Comparison of ENCODE assay signal across 29 cellular contexts in genomic region chr6:151027295-151027747, GRCh38.
DNase-seq lines count a peak whose midpoint lies in the region; ATAC-seq, FAIRE-seq and TF ChIP-seq lines count a peak whose summit lies in the region.
"Had no signal": no experiment of that assay in that cellular context is flagged by ENCODE, and none has a peak within 500 bp of the region (broad histone marks: within the 10 kb centered on the region; RNA-seq: fewer than 3 reads in every experiment).

No MANE protein-coding gene starts in this region.

- no peak for TF ChIP-seq RAD21 in A549 (conservative IDR thresholded peaks at IDR 0.05 in 1 of 2, IDR thresholded peaks at IDR 0.05 in 1 of 2)

- H3K4me3 Mint-ChIP-seq in activated T-helper 2 cell treated with anti-CD3 and anti-CD28 coated beads, Interferon-gamma antibody, Interleukin-2, Interleukin-4, amounts not matched to agents 10 μg/mL and 5 μg/mL and 100 μg/mL, durations not matched to agents 14 hours and 24 hours and 36 hours (ENCODE audit: low read depth): no peak overlapping the region
- no peak overlapping the region for H3K4me3 Mint-ChIP-seq in mesothelial cell of epicardium
- no peak overlapping the region for H3K4me3 Mint-ChIP-seq in stimulated activated memory B cell treated with anti-CD40 and anti-IgM and Interleukin-4, amounts not matched to agents 10 μg/mL and 1 μg/mL and 100 μg/mL, for 72 hours
- no peak overlapping the region for H3K4me3 Mint-ChIP-seq in activated CD4-positive, alpha-beta T cell treated with anti-CD3 and anti-CD28 coated beads, Interleukin-2, amount 10 ng/mL, durations not matched to agents 7 days and 5 days
- H3K4me3 Mint-ChIP-seq: activated naive CD4-positive, alpha-beta T cell treated with anti-CD3 and anti-CD28 coated beads for 36 hours; CD4-positive, alpha-beta memory T cell; natural killer cell treated with Interleukin-12 subunit alpha and Interleukin-12 subunit beta and Interleukin-15 and Interleukin-18, amount 100 ng/mL, for 72 hours had no signal

- TF ChIP-seq CTCF in A549 (IDR thresholded peaks at IDR 0.05): no peak
- no peak for TF ChIP-seq CTCF in mesothelial cell of epicardium (IDR thresholded peaks at IDR 0.05; ENCODE audit: unreplicated experiment)

- no peak for FAIRE-seq in A549 (lab: Jason Lieb, UNC)
- FAIRE-seq: A204.1, D721Med, GM18507, urothelium cell line had no signal

- peaks cover 54% of the 10 kb centered on the region for H3K36me3 Mint-ChIP-seq in activated T-helper 2 cell treated with anti-CD3 and anti-CD28 coated beads, Interferon-gamma antibody, Interleukin-2, Interleukin-4, amounts not matched to agents 10 μg/mL and 5 μg/mL and 100 μg/mL, durations not matched to agents 14 hours and 24 hours and 36 hours (ENCODE audit: low read depth)
- peaks cover 23% of the 10 kb centered on the region for H3K36me3 Mint-ChIP-seq in mesothelial cell of epicardium
- H3K36me3 Mint-ChIP-seq in stimulated activated memory B cell treated with anti-CD40 and anti-IgM and Interleukin-4, amounts not matched to agents 10 μg/mL and 1 μg/mL and 100 μg/mL, for 72 hours: peaks cover 65% of the 10 kb centered on the region
- H3K36me3 Mint-ChIP-seq in activated CD4-positive, alpha-beta T cell treated with anti-CD3 and anti-CD28 coated beads, Interleukin-2, amount 10 ng/mL, durations not matched to agents 7 days and 5 days (ENCODE audit: low read depth): peaks cover 32% of the 10 kb centered on the region

- peak in 1 of 2 experiments; percentile 26; a peak in 1 of 5 replicates for TF ChIP-seq EP300 in A549 (IDR thresholded peaks at IDR 0.05)

- H3K4me1 ChIP-seq in A549: peaks cover 33% of the 10 kb centered on the region
- H3K4me1 ChIP-seq: SJCRH30 had no signal

- H3K4me3 ChIP-seq in A549: no peak overlapping the region
- H3K4me3 ChIP-seq: adrenal gland, heart right ventricle, lower lobe of right lung, ovary, SJCRH30, testis had no signal

- H3K27ac Mint-ChIP-seq in activated T-helper 2 cell treated with anti-CD3 and anti-CD28 coated beads, Interferon-gamma antibody, Interleukin-2, Interleukin-4, amounts not matched to agents 10 μg/mL and 5 μg/mL and 100 μg/mL, durations not matched to agents 14 hours and 24 hours and 36 hours: peak overlapping the region; percentile 40
- peak overlapping the region; percentile 56 for H3K27ac Mint-ChIP-seq in mesothelial cell of epicardium
- H3K27ac Mint-ChIP-seq in stimulated activated memory B cell treated with anti-CD40 and anti-IgM and Interleukin-4, amounts not matched to agents 10 μg/mL and 1 μg/mL and 100 μg/mL, for 72 hours: no peak overlapping the region
- H3K27ac Mint-ChIP-seq in activated CD4-positive, alpha-beta T cell treated with anti-CD3 and anti-CD28 coated beads, Interleukin-2, amount 10 ng/mL, durations not matched to agents 7 days and 5 days: no peak overlapping the region
- H3K27ac Mint-ChIP-seq: activated naive CD4-positive, alpha-beta T cell treated with anti-CD3 and anti-CD28 coated beads for 36 hours; CD4-positive, alpha-beta memory T cell had no signal

- peak overlapping the region; percentile 75 to 77 for H3K27ac ChIP-seq in A549
- H3K27ac ChIP-seq: adrenal gland, heart right ventricle, lower lobe of right lung, ovary, SJCRH30, testis had no signal

- intact Hi-C loops in activated T-helper 2 cell treated with anti-CD3 and anti-CD28 coated beads, Interferon-gamma antibody, Interleukin-2, Interleukin-4, amounts not matched to agents 10 μg/mL and 5 μg/mL and 100 μg/mL, durations not matched to agents 14 hours and 24 hours and 36 hours (cut with micrococcal nuclease): no loop called here

- no peaks in the 10 kb centered on the region for H3K27me3 Mint-ChIP-seq in activated T-helper 2 cell treated with anti-CD3 and anti-CD28 coated beads, Interferon-gamma antibody, Interleukin-2, Interleukin-4, amounts not matched to agents 10 μg/mL and 5 μg/mL and 100 μg/mL, durations not matched to agents 14 hours and 24 hours and 36 hours (ENCODE audit: low read depth)
- no peaks in the 10 kb centered on the region for H3K27me3 Mint-ChIP-seq in mesothelial cell of epicardium (ENCODE audit: low read depth)
- H3K27me3 Mint-ChIP-seq in stimulated activated memory B cell treated with anti-CD40 and anti-IgM and Interleukin-4, amounts not matched to agents 10 μg/mL and 1 μg/mL and 100 μg/mL, for 72 hours: no peaks in the 10 kb centered on the region
- H3K27me3 Mint-ChIP-seq in activated CD4-positive, alpha-beta T cell treated with anti-CD3 and anti-CD28 coated beads, Interleukin-2, amount 10 ng/mL, durations not matched to agents 7 days and 5 days: no peaks in the 10 kb centered on the region
- H3K27me3 Mint-ChIP-seq: CD4-positive, alpha-beta memory T cell; natural killer cell treated with Interleukin-12 subunit alpha and Interleukin-12 subunit beta and Interleukin-15 and Interleukin-18, amount 100 ng/mL, for 72 hours had no signal

- TF ChIP-seq POLR2A in A549 (IDR thresholded peaks at IDR 0.05; ENCODE audit: low read length): no peak

- peaks cover 13% of the 10 kb centered on the region for H3K9me3 ChIP-seq in A549
- H3K9me3 ChIP-seq: adrenal gland, heart right ventricle, lower lobe of right lung, ovary, testis had no signal

- WGBS in A549 (ENCODE audit: missing lambda C conversion rate): 18% methylated on average over 1 of the region's 1 CpG

- H3K4me1 Mint-ChIP-seq in activated T-helper 2 cell treated with anti-CD3 and anti-CD28 coated beads, Interferon-gamma antibody, Interleukin-2, Interleukin-4, amounts not matched to agents 10 μg/mL and 5 μg/mL and 100 μg/mL, durations not matched to agents 14 hours and 24 hours and 36 hours (ENCODE audit: low read depth): peaks cover 11% of the 10 kb centered on the region
- peaks cover 29% of the 10 kb centered on the region for H3K4me1 Mint-ChIP-seq in mesothelial cell of epicardium
- no peaks in the 10 kb centered on the region for H3K4me1 Mint-ChIP-seq in stimulated activated memory B cell treated with anti-CD40 and anti-IgM and Interleukin-4, amounts not matched to agents 10 μg/mL and 1 μg/mL and 100 μg/mL, for 72 hours
- peaks cover 6% of the 10 kb centered on the region for H3K4me1 Mint-ChIP-seq in activated CD4-positive, alpha-beta T cell treated with anti-CD3 and anti-CD28 coated beads, Interleukin-2, amount 10 ng/mL, durations not matched to agents 7 days and 5 days

- peak in 1 of 2 experiments; percentile 78; a peak in 3 of 6 replicates for ATAC-seq in A549
- ATAC-seq in stimulated activated memory B cell treated with anti-CD40 and anti-IgM and Interleukin-4, amounts not matched to agents 10 μg/mL and 1 μg/mL and 100 μg/mL, for 72 hours: no peak
- ATAC-seq: heart right ventricle, lower lobe of right lung had no signal

- POLR2A ChIA-PET in A549 (lab: Yijun Ruan, JAX): no interaction called here
- POLR2A ChIA-PET in activated CD4-positive, alpha-beta T cell treated with anti-CD3 and anti-CD28 coated beads, Interleukin-2, amount 10 ng/mL, durations not matched to agents 7 days and 5 days (lab: Charles Lee): no interaction called here

- DNase-seq in A549 (ENCODE audit: low read depth in 1 of 2, low spot score in 1 of 2) (peak in 1 of 2 experiments; percentile 83), M059J (ENCODE audit: low read depth) (peak; percentile 42), mesothelial cell of epicardium (ENCODE audit: low spot score in 2 of 2, unreplicated experiment in 2 of 2) (no peak), NCI-H146 treated with DMSO at 0.1 percent for 48 hours (lab: John Stamatoyannopoulos, UW; ENCODE audit: unreplicated experiment) (no peak), HuH-7 (ENCODE audit: low spot score) (no peak)
- DNase-seq in activated T-helper 2 cell treated with anti-CD3 and anti-CD28 coated beads, Interferon-gamma antibody, Interleukin-2, Interleukin-4, amounts not matched to agents 10 μg/mL and 5 μg/mL and 100 μg/mL, durations not matched to agents 14 hours and 24 hours and 36 hours (ENCODE audit: low spot score): no peak
- no peak for DNase-seq in activated CD4-positive, alpha-beta T cell treated with anti-CD3 and anti-CD28 coated beads, Interleukin-2, amount 10 ng/mL, durations not matched to agents 7 days and 5 days
- DNase-seq: activated CD4-positive, alpha-beta T cell treated with anti-CD3 and anti-CD28 coated beads, Interleukin-2, amount 50 U/mL, for 48 hours; activated naive CD4-positive, alpha-beta T cell treated with anti-CD3 and anti-CD28 coated beads for 36 hours; CD4-positive, alpha-beta memory T cell; cerebellar nuclear complex; foreskin melanocyte; heart right ventricle; lower lobe of right lung; NCI-H226; NCI-H526 treated with DMSO at 0.1 percent for 48 hours; RPMI8226; SJCRH30; stimulated activated naive CD4-positive, alpha-beta T cell treated with Interleukin-2 at 50 U/mL for 16 hours; T1000; testis had no signal

- CTCF ChIA-PET in A549 (lab: Yijun Ruan, JAX): interaction anchor here (3.6 kb wide), 2 partner anchors 13 to 297 kb away, joined by 14 to 22 read pairs; no protein-coding TSS in a partner anchor
- CTCF ChIA-PET in activated CD4-positive, alpha-beta T cell treated with anti-CD3 and anti-CD28 coated beads, Interleukin-2, amount 10 ng/mL, durations not matched to agents 7 days and 5 days (lab: Charles Lee): interaction anchor here (0.6 to 3.3 kb wide), 4 partner anchors 10 to 56 kb away, joined by 3 to 16 read pairs (median 4); no protein-coding TSS in a partner anchor

- H3K9me3 Mint-ChIP-seq in activated T-helper 2 cell treated with anti-CD3 and anti-CD28 coated beads, Interferon-gamma antibody, Interleukin-2, Interleukin-4, amounts not matched to agents 10 μg/mL and 5 μg/mL and 100 μg/mL, durations not matched to agents 14 hours and 24 hours and 36 hours: peaks cover 11% of the 10 kb centered on the region
- peaks cover 10% of the 10 kb centered on the region for H3K9me3 Mint-ChIP-seq in mesothelial cell of epicardium
- H3K9me3 Mint-ChIP-seq in stimulated activated memory B cell treated with anti-CD40 and anti-IgM and Interleukin-4, amounts not matched to agents 10 μg/mL and 1 μg/mL and 100 μg/mL, for 72 hours: peaks cover 3% of the 10 kb centered on the region
- H3K9me3 Mint-ChIP-seq in activated CD4-positive, alpha-beta T cell treated with anti-CD3 and anti-CD28 coated beads, Interleukin-2, amount 10 ng/mL, durations not matched to agents 7 days and 5 days: no peaks in the 10 kb centered on the region
- H3K9me3 Mint-ChIP-seq: activated naive CD4-positive, alpha-beta T cell treated with anti-CD3 and anti-CD28 coated beads for 36 hours; CD4-positive, alpha-beta memory T cell had no signal

- H3K4me2 ChIP-seq in A549: peak overlapping the region; percentile 58

TF ChIP-seq in A549, 52 proteins besides CTCF, POLR2A, EP300 and RAD21 (continues in another document):
- TF ChIP-seq RFX5 (IDR thresholded peaks at IDR 0.05) (no peak), CBX8 (IDR thresholded peaks at IDR 0.05) (no peak), JUN (IDR thresholded peaks at IDR 0.05) (0 out of 5 replicates have a peak, but pooled peaks of 1 of the 2 experiments have one; percentile 42), MAX (IDR thresholded peaks at IDR 0.05) (no peak; the same call in 1 of the 2 replicates), SMC3 (IDR thresholded peaks at IDR 0.05) (0 out of 3 replicates have a peak, but pooled peaks have one; percentile 6), ZSCAN20 (CRISPR knock-in tag; IDR thresholded peaks at IDR 0.05) (no peak), BHLHE40 (IDR thresholded peaks at IDR 0.05; ENCODE audit: low read depth, low read length) (no peak)

Comparison
In these comparisons a context has a peak if more than half of its experiments do, and no peak if none do; other contexts are left out.
1. H3K27ac Mint-ChIP-seq: peak in activated T-helper 2 cell treated with anti-CD3 and anti-CD28 coated beads, Interferon-gamma antibody, Interleukin-2, Interleukin-4, amounts not matched to agents 10 μg/mL and 5 μg/mL and 100 μg/mL, durations not matched to agents 14 hours and 24 hours and 36 hours (single experiment) and mesothelial cell of epicardium (single experiment); none in stimulated activated memory B cell treated with anti-CD40 and anti-IgM and Interleukin-4, amounts not matched to agents 10 μg/mL and 1 μg/mL and 100 μg/mL, for 72 hours (single experiment) and activated CD4-positive, alpha-beta T cell treated with anti-CD3 and anti-CD28 coated beads, Interleukin-2, amount 10 ng/mL, durations not matched to agents 7 days and 5 days (single experiment).